Comparison of ENCODE assay signal across 8 cellular contexts in the genomic region with DNA sequence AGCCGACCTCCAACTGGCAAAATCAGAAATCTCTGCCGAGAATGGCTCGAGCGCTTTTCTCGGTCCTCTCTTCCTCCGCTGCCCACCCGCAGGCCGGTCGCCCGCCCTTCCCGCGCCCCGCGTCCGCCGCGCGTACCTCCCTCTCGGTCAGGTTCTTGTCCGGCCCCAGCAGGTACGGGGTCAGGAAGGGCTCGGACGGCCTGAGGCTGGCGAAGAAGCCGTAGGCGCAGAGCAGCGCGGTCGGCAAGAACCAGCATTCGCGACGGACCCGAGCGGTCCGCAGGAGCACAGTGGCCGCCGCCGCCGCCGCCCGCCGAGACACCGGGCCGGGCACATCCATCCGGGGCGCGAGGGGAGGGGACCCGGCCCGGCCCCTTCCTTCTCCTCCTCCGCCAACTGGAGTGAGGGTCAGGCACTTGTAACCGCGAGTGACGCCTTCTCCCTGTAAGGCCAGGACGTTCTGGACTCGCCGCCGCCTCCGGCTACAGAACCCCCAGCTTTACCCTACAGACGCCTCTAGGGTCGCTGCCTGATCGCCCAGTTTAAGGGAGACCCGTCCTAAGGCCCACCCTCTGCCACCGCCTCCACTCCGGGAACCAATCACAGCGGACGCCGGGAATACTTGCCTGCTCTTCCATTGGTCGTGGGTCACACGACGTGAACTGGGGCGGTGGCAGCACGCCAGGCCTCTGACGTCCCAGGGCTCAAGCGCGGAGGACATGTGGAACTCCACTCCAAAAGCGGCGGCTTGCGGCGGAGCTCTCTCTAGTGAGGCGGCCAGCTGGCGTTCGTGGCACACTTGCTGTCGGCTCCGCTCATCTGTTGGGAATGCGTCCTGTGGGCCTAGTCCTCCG. TPM values are rescaled to one million over a fixed set of nuclear protein-coding genes. Genes with fewer than 3 reads are reported as not detected.
DNase-seq lines count a peak whose midpoint lies in the region; ATAC-seq and TF ChIP-seq lines count a peak whose summit lies in the region.

A gene with protein sequence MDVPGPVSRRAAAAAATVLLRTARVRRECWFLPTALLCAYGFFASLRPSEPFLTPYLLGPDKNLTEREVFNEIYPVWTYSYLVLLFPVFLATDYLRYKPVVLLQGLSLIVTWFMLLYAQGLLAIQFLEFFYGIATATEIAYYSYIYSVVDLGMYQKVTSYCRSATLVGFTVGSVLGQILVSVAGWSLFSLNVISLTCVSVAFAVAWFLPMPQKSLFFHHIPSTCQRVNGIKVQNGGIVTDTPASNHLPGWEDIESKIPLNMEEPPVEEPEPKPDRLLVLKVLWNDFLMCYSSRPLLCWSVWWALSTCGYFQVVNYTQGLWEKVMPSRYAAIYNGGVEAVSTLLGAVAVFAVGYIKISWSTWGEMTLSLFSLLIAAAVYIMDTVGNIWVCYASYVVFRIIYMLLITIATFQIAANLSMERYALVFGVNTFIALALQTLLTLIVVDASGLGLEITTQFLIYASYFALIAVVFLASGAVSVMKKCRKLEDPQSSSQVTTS (minus strand): TSS at position 518 of the 854 bp plus-strand sequence. CDS start 178 bp downstream, at position 340.

- H3K4me3 ChIP-seq in ascending aorta (peak within 1 kb of the TSS; percentile 80 to 98), right cardiac atrium (ENCODE audit: low read length) (peak within 1 kb of the TSS; percentile 98), uterus (peak within 1 kb of the TSS; percentile 60 to 71)

- H3K4me1 ChIP-seq in ascending aorta = peaks cover 0 to 27% of the 10 kb centered on the region in 2 donors
- H3K4me1 ChIP-seq in right cardiac atrium (ENCODE audit: control insufficient read depth, insufficient read depth, low read length) = no peaks in the 10 kb centered on the region
- H3K4me1 ChIP-seq in uterus = no peaks in the 10 kb centered on the region

- no peaks in the 10 kb centered on the region for H3K9me3 Mint-ChIP-seq in T-helper 2 cell treated with Interferon-gamma antibody and Interleukin-4, amounts not matched to agents 5 μg/mL and 100 μg/mL, for 36 hours

- intact Hi-C loops in ascending aorta (cut with DNase I) (loop anchor here (1.0 to 10.0 kb wide), 10 partner anchors 26 to 1931 kb away; a partner anchor contains a TSS), right cardiac atrium (cut with DNase I) (loop anchor here in 2 of 4 donors (10.0 kb wide), 1 partner anchor 59 kb away; no protein-coding TSS in a partner anchor), uterus (cut with DNase I; ENCODE audit: low total_unique reads) (no loop called here)

- H3K27ac ChIP-seq in ascending aorta = peak within 1 kb of the TSS; percentile 99 to 100
- H3K27ac ChIP-seq in right cardiac atrium (ENCODE audit: low read length) = peak within 1 kb of the TSS; percentile 99
- H3K27ac ChIP-seq in uterus = peak within 1 kb of the TSS; percentile 97 to 100

- H3K27ac Mint-ChIP-seq in T-helper 2 cell treated with Interferon-gamma antibody and Interleukin-4, amounts not matched to agents 5 μg/mL and 100 μg/mL, for 36 hours = peak within 1 kb of the TSS; percentile 89

- DNase-seq in NCI-H187 (lab: John Stamatoyannopoulos, UW) (peak; percentile 99 to 100), ascending aorta (ENCODE audit: low spot score in 2 of 2) (peak; percentile 98 to 100), right cardiac atrium (peak; percentile 100), pulmonary artery endothelial cell (ENCODE audit: low read depth, low spot score) (peak; percentile 95), uterus (peak; percentile 100)
- peak; percentile 95 for DNase-seq in T-helper 2 cell treated with Interferon-gamma antibody and Interleukin-4, amounts not matched to agents 5 μg/mL and 100 μg/mL, for 36 hours (ENCODE audit: low spot score)

- H3K4me3 Mint-ChIP-seq in T-helper 2 cell treated with Interferon-gamma antibody and Interleukin-4, amounts not matched to agents 5 μg/mL and 100 μg/mL, for 36 hours = peak within 1 kb of the TSS; percentile 96

- H3K9me3 ChIP-seq in ascending aorta (no peaks in the 10 kb centered on the region), right cardiac atrium (ENCODE audit: control insufficient read depth, low read length) (no peaks in the 10 kb centered on the region), uterus (no peaks in the 10 kb centered on the region)

- ATAC-seq in GM18499 (IDR thresholded peaks at IDR 0.05; ENCODE audit: insufficient read depth, unreplicated experiment) (peak; percentile 94), HG02943 (IDR thresholded peaks at IDR 0.05; ENCODE audit: low read depth, unreplicated experiment) (peak; percentile 100), right cardiac atrium (peak; percentile 99)

- peak; percentile 97 to 98 for TF ChIP-seq POLR2A in uterus (IDR thresholded peaks at IDR 0.05)

- H3K36me3 Mint-ChIP-seq in T-helper 2 cell treated with Interferon-gamma antibody and Interleukin-4, amounts not matched to agents 5 μg/mL and 100 μg/mL, for 36 hours (ENCODE audit: low read depth) = peaks cover 3% of the 10 kb centered on the region

- TF ChIP-seq CTCF in ascending aorta (IDR thresholded peaks at IDR 0.05) (peak in 2 of 3 experiments; percentile 32 to 39), uterus (IDR thresholded peaks at IDR 0.05) (peak; percentile 8 to 43 (median 36))

- H3K36me3 ChIP-seq in ascending aorta = no peaks in the 10 kb centered on the region
- H3K36me3 ChIP-seq in uterus = no peaks in the 10 kb centered on the region

- H3K27me3 Mint-ChIP-seq in T-helper 2 cell treated with Interferon-gamma antibody and Interleukin-4, amounts not matched to agents 5 μg/mL and 100 μg/mL, for 36 hours (ENCODE audit: low read depth) = no peaks in the 10 kb centered on the region

- peaks cover 50% of the 10 kb centered on the region for H3K4me1 Mint-ChIP-seq in T-helper 2 cell treated with Interferon-gamma antibody and Interleukin-4, amounts not matched to agents 5 μg/mL and 100 μg/mL, for 36 hours (ENCODE audit: low read depth)

- no peaks in the 10 kb centered on the region for H3K27me3 ChIP-seq in ascending aorta
- H3K27me3 ChIP-seq in right cardiac atrium (ENCODE audit: control insufficient read depth, insufficient read depth) = no peaks in the 10 kb centered on the region
- no peaks in the 10 kb centered on the region for H3K27me3 ChIP-seq in uterus

- under 1% methylated on average over 86 of the region's 86 CpGs for WGBS in right cardiac atrium

RNA-seq across cellular contexts. Expression of the gene that starts here (rescaled TPM):
- total RNA-seq in ascending aorta (36.7 TPM), right cardiac atrium (10 to 100 TPM; 11.2 to 26.5 (median 15.4) TPM), pulmonary artery endothelial cell (8.8 and 11.2 TPM in 2 replicates), uterus (10 to 100 TPM; 12.6 to 52.4 (median 16.7) TPM)
- 26.2 TPM for polyA plus RNA-seq in right cardiac atrium

Comparison
In these comparisons a context has a peak if more than half of its experiments do, and no peak if none do; other contexts are left out.
1. Peak in every context shown above with its lines: DNase-seq, ATAC-seq, H3K4me3 ChIP-seq and H3K27ac ChIP-seq.